18 cellular contexts compared by ENCODE assay signal in genomic region chr15:92228830-92229229, GRCh38.
DNase-seq lines count a peak whose midpoint lies in the region; ATAC-seq and TF ChIP-seq lines count a peak whose summit lies in the region.
"Had no signal": no experiment of that assay in that cellular context is flagged by ENCODE, and none has a peak within 500 bp of the region (broad histone marks: within the 10 kb centered on the region; RNA-seq: fewer than 3 reads in every experiment).

No MANE protein-coding gene starts in this region.

- H3K27ac ChIP-seq in hepatocyte (no peak overlapping the region), osteoblast (ENCODE audit: low read depth, low read length) (no peak overlapping the region)
- H3K27ac ChIP-seq: 22Rv1; A549; BLaER1 treated with 17β-estradiol and CSF1 and Interleukin-3, amounts not matched to agents 10 nM and 100 nM; C4-2B had no signal

- H3K27ac Mint-ChIP-seq in activated naive CD8-positive, alpha-beta T cell treated with anti-CD3 and anti-CD28 coated beads for 36 hours, result no peak overlapping the region
- H3K27ac Mint-ChIP-seq: B cell; CD4-positive, alpha-beta T cell; CD8-positive, alpha-beta T cell had no signal

- no peak overlapping the region for H3K4me3 ChIP-seq in hepatocyte
- H3K4me3 ChIP-seq in mucosa of descending colon, result no peak overlapping the region
- no peak overlapping the region for H3K4me3 ChIP-seq in osteoblast (ENCODE audit: insufficient read depth, low read length)
- H3K4me3 ChIP-seq: A549; BLaER1 treated with 17β-estradiol and CSF1 and Interleukin-3, amounts not matched to agents 10 nM and 100 nM had no signal

- H3K27me3 ChIP-seq in hepatocyte (no peaks in the 10 kb centered on the region), osteoblast (ENCODE audit: insufficient read depth, low read length) (no peaks in the 10 kb centered on the region)
- H3K27me3 ChIP-seq: BLaER1 treated with 17β-estradiol and CSF1 and Interleukin-3, amounts not matched to agents 10 nM and 100 nM had no signal

- H3K4me1 Mint-ChIP-seq in activated naive CD8-positive, alpha-beta T cell treated with anti-CD3 and anti-CD28 coated beads for 36 hours, result no peaks in the 10 kb centered on the region
- H3K4me1 Mint-ChIP-seq: B cell had no signal

- no peaks in the 10 kb centered on the region for H3K79me2 ChIP-seq in hepatocyte
- no peaks in the 10 kb centered on the region for H3K79me2 ChIP-seq in osteoblast (ENCODE audit: insufficient read depth, low read length)

- ATAC-seq in mucosa of descending colon, result peak; percentile 73
- ATAC-seq in esophagus mucosa, result no peak
- ATAC-seq: A549; CD8-positive, alpha-beta T cell had no signal

- no peaks in the 10 kb centered on the region for H3K36me3 Mint-ChIP-seq in activated naive CD8-positive, alpha-beta T cell treated with anti-CD3 and anti-CD28 coated beads for 36 hours
- H3K36me3 Mint-ChIP-seq: CD8-positive, alpha-beta T cell had no signal

- H4K20me1 ChIP-seq in hepatocyte (ENCODE audit: insufficient read depth, poor library complexity, severe bottlenecking) (no peaks in the 10 kb centered on the region), osteoblast (ENCODE audit: insufficient read depth, low read length) (no peaks in the 10 kb centered on the region)
- H4K20me1 ChIP-seq: BLaER1 treated with 17β-estradiol and CSF1 and Interleukin-3, amounts not matched to agents 10 nM and 100 nM had no signal

- 78% methylated on average over 2 of the region's 2 CpGs for WGBS in hepatocyte (ENCODE audit: low lambda C conversion rate, missing lambda C conversion rate)

- DNase-seq in hepatocyte (ENCODE audit: low spot score), result peak; percentile 20
- DNase-seq in mucosa of descending colon, result peak in 1 of 3 donors; percentile 28
- DNase-seq in osteoblast (ENCODE audit: insufficient read length, low spot score, missing footprints), result peak; percentile 1
- no peak for DNase-seq in H4 (ENCODE audit: low spot score)
- no peak for DNase-seq in activated naive CD8-positive, alpha-beta T cell treated with anti-CD3 and anti-CD28 coated beads for 36 hours
- DNase-seq: AML-193; Caco-2; Calu3; CD4-positive, alpha-beta T cell; CD8-positive, alpha-beta T cell; DMS79 treated with DMSO at 0.1 percent for 48 hours; GF-D8 had no signal

- TF ChIP-seq CTCF in hepatocyte (IDR thresholded peaks at IDR 0.05; ENCODE audit: poor library complexity) (no peak), mucosa of descending colon (IDR thresholded peaks at IDR 0.05) (no peak), osteoblast (IDR thresholded peaks at IDR 0.05; ENCODE audit: extremely low read depth, low read depth, low read length) (no peak)

- H3K9me2 ChIP-seq in hepatocyte (replicated peaks; ENCODE audit: insufficient read depth), result no peaks in the 10 kb centered on the region

- no peak overlapping the region for H2AFZ ChIP-seq in hepatocyte
- H2AFZ ChIP-seq in osteoblast (ENCODE audit: low read length), result no peak overlapping the region

- H3K36me3 ChIP-seq in hepatocyte (replicated peaks; ENCODE audit: insufficient read depth, low read depth), result no peaks in the 10 kb centered on the region
- H3K36me3 ChIP-seq in mucosa of descending colon (ENCODE audit: low read depth), result no peaks in the 10 kb centered on the region
- no peaks in the 10 kb centered on the region for H3K36me3 ChIP-seq in osteoblast (ENCODE audit: insufficient read depth, low read length)
- H3K36me3 ChIP-seq: BLaER1 treated with 17β-estradiol and CSF1 and Interleukin-3, amounts not matched to agents 10 nM and 100 nM had no signal

- H3K4me2 ChIP-seq in hepatocyte, result no peak overlapping the region
- H3K4me2 ChIP-seq in osteoblast (ENCODE audit: insufficient read depth, low read length), result no peak overlapping the region
- H3K4me2 ChIP-seq: A549; BLaER1 treated with 17β-estradiol and CSF1 and Interleukin-3, amounts not matched to agents 10 nM and 100 nM had no signal

- no peak overlapping the region for H3K4me3 Mint-ChIP-seq in activated naive CD8-positive, alpha-beta T cell treated with anti-CD3 and anti-CD28 coated beads for 36 hours
- H3K4me3 Mint-ChIP-seq: B cell; CD4-positive, alpha-beta T cell; CD8-positive, alpha-beta T cell had no signal

- intact Hi-C loops in mucosa of descending colon (cut with DNase I, micrococcal nuclease), result loop anchor here in 1 of 2 donors (5.0 kb wide), 1 partner anchor 132 kb away; no protein-coding TSS in a partner anchor

- peaks cover 2% of the 10 kb centered on the region for H3K9me3 Mint-ChIP-seq in activated naive CD8-positive, alpha-beta T cell treated with anti-CD3 and anti-CD28 coated beads for 36 hours
- H3K9me3 Mint-ChIP-seq: CD4-positive, alpha-beta T cell; CD8-positive, alpha-beta T cell had no signal

- H3K9me3 ChIP-seq in hepatocyte (ENCODE audit: low read depth) (no peaks in the 10 kb centered on the region), mucosa of descending colon (no peaks in the 10 kb centered on the region), osteoblast (ENCODE audit: low read depth, low read length) (no peaks in the 10 kb centered on the region)
- H3K9me3 ChIP-seq: Caco-2 had no signal

- peaks cover 31% of the 10 kb centered on the region for H3K27me3 Mint-ChIP-seq in activated naive CD8-positive, alpha-beta T cell treated with anti-CD3 and anti-CD28 coated beads for 36 hours

- H3K4me1 ChIP-seq in hepatocyte (ENCODE audit: insufficient read depth), result no peaks in the 10 kb centered on the region
- no peaks in the 10 kb centered on the region for H3K4me1 ChIP-seq in mucosa of descending colon (ENCODE audit: low read depth)
- H3K4me1 ChIP-seq in osteoblast (ENCODE audit: insufficient read depth, low read length), result no peaks in the 10 kb centered on the region
- H3K4me1 ChIP-seq: A549, Caco-2 had no signal

Comparison
In these comparisons a context has a peak if more than half of its experiments do, and no peak if none do; other contexts are left out.
1. DNase-seq: peak in hepatocyte (single experiment) and osteoblast (single experiment); none in H4 (single experiment) and activated naive CD8-positive, alpha-beta T cell treated with anti-CD3 and anti-CD28 coated beads for 36 hours (single experiment).